Comparison of ENCODE assay signal across 27 cellular contexts in genomic region chr7:91137969-91138368, GRCh38.
"Had no signal": no experiment of that assay in that cellular context is flagged by ENCODE, and none has a peak within 500 bp of the region (broad histone marks: within the 10 kb centered on the region; RNA-seq: fewer than 3 reads in every experiment).

No MANE protein-coding gene starts in this region.

- H3K27ac Mint-ChIP-seq: activated CD4-positive, alpha-beta memory T cell treated with anti-CD3 and anti-CD28 coated beads, Interleukin-2, amount 10 ng/mL, durations not matched to agents 7 days and 5 days; activated CD4-positive, alpha-beta T cell treated with anti-CD3 and anti-CD28 coated beads, Interleukin-2, amount 10 ng/mL, durations not matched to agents 7 days and 5 days; activated naive CD4-positive, alpha-beta T cell treated with anti-CD3 and anti-CD28 coated beads, Interleukin-2, amount 10 ng/mL, durations not matched to agents 7 days and 5 days; activated naive CD4-positive, alpha-beta T cell treated with anti-CD3 and anti-CD28 coated beads, Interleukin-2, amount 50 U/mL, for 72 hours; activated naive CD8-positive, alpha-beta T cell treated with anti-CD3 and anti-CD28 coated beads, Interleukin-2, amount 10 ng/mL, durations not matched to agents 7 days and 5 days; activated T-cell treated with anti-CD3 and anti-CD28 coated beads, Interleukin-2, amount 50 U/mL, for 24 hours; activated T-cell treated with anti-CD3 and anti-CD28 coated beads, Interleukin-2, amount 50 U/mL, for 72 hours; WTC11 had no signal

- H3K27me3 ChIP-seq: ascending aorta, breast epithelium, cardiac muscle cell, colonic mucosa had no signal

- H3K4me3 Mint-ChIP-seq: activated CD4-positive, alpha-beta memory T cell treated with anti-CD3 and anti-CD28 coated beads, Interleukin-2, amount 10 ng/mL, durations not matched to agents 7 days and 5 days; activated CD4-positive, alpha-beta T cell treated with anti-CD3 and anti-CD28 coated beads, Interleukin-2, amount 10 ng/mL, durations not matched to agents 7 days and 5 days; activated naive CD4-positive, alpha-beta T cell treated with anti-CD3 and anti-CD28 coated beads, Interleukin-2, amount 10 ng/mL, durations not matched to agents 7 days and 5 days; activated naive CD8-positive, alpha-beta T cell treated with anti-CD3 and anti-CD28 coated beads, Interleukin-2, amount 10 ng/mL, durations not matched to agents 7 days and 5 days; activated T-cell treated with anti-CD3 and anti-CD28 coated beads, Interleukin-2, amount 50 U/mL, for 24 hours; activated T-cell treated with anti-CD3 and anti-CD28 coated beads, Interleukin-2, amount 50 U/mL, for 72 hours; WTC11 had no signal

- H3K36me3 Mint-ChIP-seq: activated naive CD4-positive, alpha-beta T cell treated with anti-CD3 and anti-CD28 coated beads, Interleukin-2, amount 10 ng/mL, durations not matched to agents 7 days and 5 days; activated naive CD4-positive, alpha-beta T cell treated with anti-CD3 and anti-CD28 coated beads, Interleukin-2, amount 50 U/mL, for 72 hours; activated naive CD8-positive, alpha-beta T cell treated with anti-CD3 and anti-CD28 coated beads, Interleukin-2, amount 10 ng/mL, durations not matched to agents 7 days and 5 days; brain; WTC11 had no signal

- H3K4me1 Mint-ChIP-seq: activated CD4-positive, alpha-beta memory T cell treated with anti-CD3 and anti-CD28 coated beads, Interleukin-2, amount 10 ng/mL, durations not matched to agents 7 days and 5 days; activated CD4-positive, alpha-beta T cell treated with anti-CD3 and anti-CD28 coated beads, Interleukin-2, amount 10 ng/mL, durations not matched to agents 7 days and 5 days; activated naive CD4-positive, alpha-beta T cell treated with anti-CD3 and anti-CD28 coated beads, Interleukin-2, amount 10 ng/mL, durations not matched to agents 7 days and 5 days; activated naive CD8-positive, alpha-beta T cell treated with anti-CD3 and anti-CD28 coated beads, Interleukin-2, amount 10 ng/mL, durations not matched to agents 7 days and 5 days had no signal

- H3K27me3 Mint-ChIP-seq: activated CD4-positive, alpha-beta memory T cell treated with anti-CD3 and anti-CD28 coated beads, Interleukin-2, amount 10 ng/mL, durations not matched to agents 7 days and 5 days; activated CD4-positive, alpha-beta T cell treated with anti-CD3 and anti-CD28 coated beads, Interleukin-2, amount 10 ng/mL, durations not matched to agents 7 days and 5 days; activated T-cell treated with anti-CD3 and anti-CD28 coated beads, Interleukin-2, amount 50 U/mL, for 24 hours had no signal

- ATAC-seq: activated naive CD4-positive, alpha-beta T cell treated with anti-CD3 and anti-CD28 coated beads, Interleukin-2, amount 50 U/mL, for 72 hours; activated T-cell treated with anti-CD3 and anti-CD28 coated beads, Interleukin-2, amount 50 U/mL, for 72 hours; WTC11 had no signal

- H3K9me3 Mint-ChIP-seq: activated CD4-positive, alpha-beta memory T cell treated with anti-CD3 and anti-CD28 coated beads, Interleukin-2, amount 10 ng/mL, durations not matched to agents 7 days and 5 days; activated CD4-positive, alpha-beta T cell treated with anti-CD3 and anti-CD28 coated beads, Interleukin-2, amount 10 ng/mL, durations not matched to agents 7 days and 5 days; activated naive CD4-positive, alpha-beta T cell treated with anti-CD3 and anti-CD28 coated beads, Interleukin-2, amount 10 ng/mL, durations not matched to agents 7 days and 5 days; activated naive CD4-positive, alpha-beta T cell treated with anti-CD3 and anti-CD28 coated beads, Interleukin-2, amount 50 U/mL, for 72 hours; activated naive CD8-positive, alpha-beta T cell treated with anti-CD3 and anti-CD28 coated beads, Interleukin-2, amount 10 ng/mL, durations not matched to agents 7 days and 5 days; activated T-cell treated with anti-CD3 and anti-CD28 coated beads, Interleukin-2, amount 50 U/mL, for 24 hours; activated T-cell treated with anti-CD3 and anti-CD28 coated beads, Interleukin-2, amount 50 U/mL, for 72 hours; WTC11 had no signal

- DNase-seq: activated CD4-positive, alpha-beta memory T cell treated with anti-CD3 and anti-CD28 coated beads, Interleukin-2, amount 10 ng/mL, durations not matched to agents 7 days and 5 days; activated CD4-positive, alpha-beta T cell treated with anti-CD3 and anti-CD28 coated beads for 1 hour; activated CD4-positive, alpha-beta T cell treated with anti-CD3 and anti-CD28 coated beads for 4 hours; activated CD4-positive, alpha-beta T cell treated with anti-CD3 and anti-CD28 coated beads, Interleukin-2, amount 10 ng/mL, durations not matched to agents 7 days and 5 days; activated CD4-positive, alpha-beta T cell treated with anti-CD3 and anti-CD28 coated beads, Interleukin-2, amount 50 U/mL, for 4 hours; activated CD8-positive, alpha-beta memory T cell treated with anti-CD3 and anti-CD28 coated beads, Interleukin-2, amount 50 U/mL, for 48 hours; activated gamma-delta T cell; activated naive CD4-positive, alpha-beta T cell; activated naive CD4-positive, alpha-beta T cell treated with anti-CD3 and anti-CD28 coated beads, Interleukin-2, amount 10 ng/mL, durations not matched to agents 7 days and 5 days; activated naive CD8-positive, alpha-beta T cell treated with anti-CD3 and anti-CD28 coated beads, Interleukin-2, amount 10 ng/mL, durations not matched to agents 7 days and 5 days; activated T-cell treated with anti-CD3 and anti-CD28 coated beads for 4 hours; activated T-cell treated with anti-CD3 and anti-CD28 coated beads, Interleukin-2, amount 50 U/mL, for 24 hours; activated T-cell treated with anti-CD3 and anti-CD28 coated beads, Interleukin-2, amount 50 U/mL, for 72 hours; central memory CD4-positive, alpha-beta T cell; cerebellar nuclear complex; colonic mucosa; effector CD8-positive, alpha-beta T cell; foreskin fibroblast; head of caudate nucleus; T-helper 2 cell had no signal

- H3K27ac ChIP-seq: ascending aorta, breast epithelium, cardiac muscle cell, colonic mucosa, epithelial cell of prostate had no signal

- H3K4me1 ChIP-seq: ascending aorta, breast epithelium, colonic mucosa had no signal

- H3K9me3 ChIP-seq: ascending aorta, breast epithelium, colonic mucosa had no signal

- H3K36me3 ChIP-seq: ascending aorta, breast epithelium, cardiac muscle cell, colonic mucosa had no signal

- H3K4me3 ChIP-seq: ascending aorta, breast epithelium, cardiac muscle cell, colonic mucosa had no signal
